ENCODE assay signal across 15 cellular contexts in genomic region chr7:73424486-73424885, GRCh38. TPM values are rescaled to one million over a fixed set of nuclear protein-coding genes. Genes with fewer than 3 reads are reported as not detected.
DNase-seq lines count a peak whose midpoint lies in the region; ATAC-seq and TF ChIP-seq lines count a peak whose summit lies in the region.
"Had no signal": no experiment of that assay in that cellular context is flagged by ENCODE, and none has a peak within 500 bp of the region (broad histone marks: within the 10 kb centered on the region; RNA-seq: fewer than 3 reads in every experiment).

No MANE protein-coding gene starts in this region.

- peak overlapping the region in 4 of 11 experiments; percentile 28 to 46 (median 36); a peak in 6 of 22 replicates for H3K9ac ChIP-seq in BLaER1 treated with 17β-estradiol and CSF1 and Interleukin-3, amounts not matched to agents 10 nM and 100 nM
- peak overlapping the region; percentile 63 for H3K9ac ChIP-seq in adipocyte (ENCODE audit: low read length)

- in situ Hi-C loops in gastrocnemius medialis (cut with MboI; ENCODE audit: low sequenced_read_pairs in 4 of 4), result no loop called here

- H3K27me3 Mint-ChIP-seq in endothelial cell (ENCODE audit: unreplicated experiment), result peaks cover 8% of the 10 kb centered on the region

- H3K4me3 Mint-ChIP-seq in endothelial cell (ENCODE audit: unreplicated experiment), result no peak overlapping the region

- no peak overlapping the region for H3K27ac ChIP-seq in BLaER1 treated with 17β-estradiol and CSF1 and Interleukin-3, amounts not matched to agents 10 nM and 100 nM
- peak overlapping the region in 2 of 4 donors; percentile 45 to 60 for H3K27ac ChIP-seq in gastroesophageal sphincter
- peak overlapping the region in 1 of 4 donors; percentile 12 for H3K27ac ChIP-seq in gastrocnemius medialis
- H3K27ac ChIP-seq in uterus, result no peak overlapping the region
- H3K27ac ChIP-seq: VCaP had no signal

- H3K36me3 ChIP-seq in BLaER1 treated with 17β-estradiol and CSF1 and Interleukin-3, amounts not matched to agents 10 nM and 100 nM, result no peaks in the 10 kb centered on the region
- H3K36me3 ChIP-seq in adipocyte (ENCODE audit: control insufficient read depth, insufficient read depth, low read length, severe bottlenecking) (no peaks in the 10 kb centered on the region), gastroesophageal sphincter (no peaks in the 10 kb centered on the region), gastrocnemius medialis (no peaks in the 10 kb centered on the region), uterus (no peaks in the 10 kb centered on the region)

- no peak for TF ChIP-seq EP300 in gastroesophageal sphincter (IDR thresholded peaks at IDR 0.05)

- peak overlapping the region; percentile 53 to 82 (median 73) for H3K4me2 ChIP-seq in BLaER1 treated with 17β-estradiol and CSF1 and Interleukin-3, amounts not matched to agents 10 nM and 100 nM

- TF ChIP-seq POLR2A in gastroesophageal sphincter (IDR thresholded peaks at IDR 0.05) (no peak), gastrocnemius medialis (IDR thresholded peaks at IDR 0.05) (no peak), uterus (IDR thresholded peaks at IDR 0.05) (no peak)

- no peak for ATAC-seq in gastroesophageal sphincter
- ATAC-seq in gastrocnemius medialis, result no peak

- H3K36me3 Mint-ChIP-seq in endothelial cell (ENCODE audit: low read depth, unreplicated experiment), result no peaks in the 10 kb centered on the region

- peaks cover 14% of the 10 kb centered on the region for H3K4me1 Mint-ChIP-seq in endothelial cell (ENCODE audit: unreplicated experiment)

- TF ChIP-seq CTCF in gastroesophageal sphincter (IDR thresholded peaks at IDR 0.05), result no peak
- no peak for TF ChIP-seq CTCF in gastrocnemius medialis (IDR thresholded peaks at IDR 0.05 in 4 of 5, conservative IDR thresholded peaks at IDR 0.05 in 1 of 5)
- no peak for TF ChIP-seq CTCF in uterus (IDR thresholded peaks at IDR 0.05)
- no peak for TF ChIP-seq CTCF in endothelial cell (IDR thresholded peaks at IDR 0.05; ENCODE audit: unreplicated experiment)
- TF ChIP-seq CTCF in GM20000 (IDR thresholded peaks at IDR 0.05; ENCODE audit: extremely low read depth, missing control alignments), result no peak

- 58 to 80% methylated on average over 3 to 5 of the region's 11 CpGs for WGBS in gastroesophageal sphincter (ENCODE audit: low coverage in 1 of 2), 2 donors

- intact Hi-C loops in gastrocnemius medialis (cut with DNase I; ENCODE audit: low total_unique reads), result no loop called here
- intact Hi-C loops in uterus (cut with DNase I; ENCODE audit: low total_unique reads), result no loop called here

- no peaks in the 10 kb centered on the region for H3K9me3 ChIP-seq in BLaER1 treated with 17β-estradiol and CSF1 and Interleukin-3, amounts not matched to agents 10 nM and 100 nM (replicated peaks in 1 of 11)
- H3K9me3 ChIP-seq in adipocyte (ENCODE audit: control insufficient read depth, low read length), result no peaks in the 10 kb centered on the region
- no peaks in the 10 kb centered on the region for H3K9me3 ChIP-seq in gastroesophageal sphincter
- H3K9me3 ChIP-seq in gastrocnemius medialis, result no peaks in the 10 kb centered on the region
- H3K9me3 ChIP-seq in uterus, result no peaks in the 10 kb centered on the region

- peaks cover 0 to 13% (median 12%) of the 10 kb centered on the region in 11 experiments; a peak in 14 of 22 replicates for H3K27me3 ChIP-seq in BLaER1 treated with 17β-estradiol and CSF1 and Interleukin-3, amounts not matched to agents 10 nM and 100 nM
- H3K27me3 ChIP-seq in adipocyte (replicated peaks; ENCODE audit: control insufficient read depth, insufficient read depth, low read length) (peaks cover 22% of the 10 kb centered on the region), gastroesophageal sphincter (peaks cover 12% of the 10 kb centered on the region), gastrocnemius medialis (no peaks in the 10 kb centered on the region), uterus (peaks cover 0 to 4% of the 10 kb centered on the region in 2 donors)

- no peak overlapping the region for H3K4me3 ChIP-seq in BLaER1 treated with 17β-estradiol and CSF1 and Interleukin-3, amounts not matched to agents 10 nM and 100 nM
- peak overlapping the region; percentile 59 for H3K4me3 ChIP-seq in adipocyte (ENCODE audit: low read length)
- peak overlapping the region; percentile 10 to 45 for H3K4me3 ChIP-seq in gastroesophageal sphincter
- H3K4me3 ChIP-seq in gastrocnemius medialis, result peak overlapping the region; percentile 36 to 52 (median 41)
- peak overlapping the region in 1 of 2 donors; percentile 5 for H3K4me3 ChIP-seq in uterus

- DNase-seq in adipocyte (ENCODE audit: low read depth) (no peak), gastrocnemius medialis (no peak), NCI-H1694 treated with DMSO at 0.1 percent for 48 hours (lab: John Stamatoyannopoulos, UW) (no peak), uterus (no peak), endothelial cell (ENCODE audit: low spot score) (no peak), GM20000 (ENCODE audit: low spot score) (no peak)
- DNase-seq: activated gamma-delta T cell treated with Interleukin-2 at 50 U/mL for 16 hours; GOT3; kidney; NCI-H1105; stimulated activated naive CD4-positive, alpha-beta T cell had no signal

- no peaks in the 10 kb centered on the region for H3K9me3 Mint-ChIP-seq in endothelial cell (ENCODE audit: unreplicated experiment)

- H3K27ac Mint-ChIP-seq in endothelial cell (ENCODE audit: unreplicated experiment), result no peak overlapping the region

- no peaks in the 10 kb centered on the region; a peak in 1 of 22 replicates for H4K20me1 ChIP-seq in BLaER1 treated with 17β-estradiol and CSF1 and Interleukin-3, amounts not matched to agents 10 nM and 100 nM

- peaks cover 10 to 25% (median 17%) of the 10 kb centered on the region in 10 experiments for H3K4me1 ChIP-seq in BLaER1 treated with 17β-estradiol and CSF1 and Interleukin-3, amounts not matched to agents 10 nM and 100 nM
- H3K4me1 ChIP-seq in adipocyte (ENCODE audit: control insufficient read depth, insufficient read depth, low read length) (no peaks in the 10 kb centered on the region), gastroesophageal sphincter (peaks cover 0 to 23% (median 7%) of the 10 kb centered on the region in 3 donors), gastrocnemius medialis (peaks cover 4 to 7% of the 10 kb centered on the region in 2 donors), uterus (peaks cover 0 to 10% of the 10 kb centered on the region in 2 donors)

RNA-seq across cellular contexts. Expression of gene FZD9, which starts 9.1 kb away (rescaled TPM):
- total RNA-seq in gastroesophageal sphincter (1 to 10 TPM in 1 of 4 donors, under 1 TPM in 3; 0.31 to 2.7 (median 0.81) TPM), gastrocnemius medialis (10 to 100 TPM in 3 of 4 donors, 1 to 10 TPM in 1; 9.1 to 22.0 (median 11.7) TPM), uterus (1 to 10 TPM in 1 of 4 donors, under 1 TPM in 2, not detected in 1; 0.55 to 1.5 (median 0.90) TPM), endothelial cell (ENCODE audit: unreplicated experiment) (2.5 TPM)
- total RNA-seq: OCI-LY7 had no signal

Comparison
In these comparisons a context has a peak if more than half of its experiments do, and no peak if none do; other contexts are left out.
1. H3K4me3 ChIP-seq: peak in adipocyte (single experiment), gastroesophageal sphincter (2 of 2) and gastrocnemius medialis (4 of 4); none in BLaER1 treated with 17β-estradiol and CSF1 and Interleukin-3, amounts not matched to agents 10 nM and 100 nM (0 of 10).